8 cellular contexts compared by ENCODE assay signal in the genomic region with DNA sequence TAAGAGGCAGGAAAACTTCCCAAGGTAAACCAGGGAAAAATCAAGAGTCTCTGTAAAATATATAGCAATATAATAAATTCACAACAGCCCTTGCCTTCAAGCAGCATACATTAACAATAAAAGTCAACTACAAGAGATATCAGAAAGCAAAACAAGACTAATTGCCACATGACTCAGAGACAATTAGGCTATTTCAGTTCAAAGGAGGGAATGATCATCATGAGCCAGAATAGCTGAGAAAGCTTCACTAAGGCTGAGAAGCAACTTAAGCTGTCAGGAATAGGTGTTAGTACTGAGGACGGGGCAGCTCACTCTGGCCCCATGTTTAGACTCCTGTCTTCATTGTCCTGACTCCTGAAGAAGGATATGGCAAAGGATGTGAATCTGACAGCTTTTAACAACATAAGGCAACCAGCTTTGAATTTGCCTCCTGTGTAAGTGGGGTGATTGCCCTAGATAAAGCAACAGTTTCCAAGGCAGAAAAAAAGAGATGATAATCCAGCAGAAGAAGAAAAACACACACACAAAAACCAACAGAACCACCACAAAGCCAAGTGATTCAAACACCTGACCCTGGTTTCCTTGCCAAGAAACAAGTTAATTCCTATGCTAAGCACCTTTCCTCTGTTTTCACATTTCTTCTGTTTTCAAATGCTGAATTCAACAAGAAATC.
DNase-seq lines count a peak whose midpoint lies in the region; ATAC-seq and TF ChIP-seq lines count a peak whose summit lies in the region.

No MANE protein-coding gene starts in this region.

- H3K36me3 ChIP-seq in smooth muscle cell (ENCODE audit: low read depth), result no peaks in the 10 kb centered on the region

- peaks cover 68% of the 10 kb centered on the region for H3K79me2 ChIP-seq in smooth muscle cell (ENCODE audit: low read depth)

- WGBS in smooth muscle cell (ENCODE audit: low lambda C conversion rate), result 37% methylated on average over 1 of the region's 1 CpG

- H4K20me1 ChIP-seq in smooth muscle cell (ENCODE audit: low read depth), result peaks cover 96% of the 10 kb centered on the region

- no peaks in the 10 kb centered on the region for H3K27me3 Mint-ChIP-seq in activated CD4-positive, alpha-beta T cell treated with anti-CD3 and anti-CD28 coated beads, Interleukin-2, amount 10 ng/mL, durations not matched to agents 7 days and 5 days
- H3K27me3 Mint-ChIP-seq in activated B cell treated with CpG ODN at 0.5 μM for 24 hours, result no peaks in the 10 kb centered on the region

- TF ChIP-seq CTCF in activated B cell treated with CpG ODN at 0.5 μM for 24 hours (IDR thresholded peaks at IDR 0.05) (no peak), smooth muscle cell (IDR thresholded peaks at IDR 0.05; ENCODE audit: borderline replicate concordance, insufficient read depth, poor library complexity, severe bottlenecking) (no peak)

- H3K27ac Mint-ChIP-seq in activated CD4-positive, alpha-beta T cell treated with anti-CD3 and anti-CD28 coated beads, Interleukin-2, amount 10 ng/mL, durations not matched to agents 7 days and 5 days, result peak overlapping the region; percentile 15
- H3K27ac Mint-ChIP-seq in activated B cell treated with CpG ODN at 0.5 μM for 24 hours, result peak overlapping the region; percentile 83

- H3K4me3 Mint-ChIP-seq in activated CD4-positive, alpha-beta T cell treated with anti-CD3 and anti-CD28 coated beads, Interleukin-2, amount 10 ng/mL, durations not matched to agents 7 days and 5 days, result no peak overlapping the region
- H3K4me3 Mint-ChIP-seq in activated B cell treated with CpG ODN at 0.5 μM for 24 hours, result peak overlapping the region; percentile 48

- H3K4me1 Mint-ChIP-seq in activated CD4-positive, alpha-beta T cell treated with anti-CD3 and anti-CD28 coated beads, Interleukin-2, amount 10 ng/mL, durations not matched to agents 7 days and 5 days, result peaks cover 32% of the 10 kb centered on the region
- peaks cover 59% of the 10 kb centered on the region for H3K4me1 Mint-ChIP-seq in activated B cell treated with CpG ODN at 0.5 μM for 24 hours

- POLR2A ChIA-PET in activated CD4-positive, alpha-beta T cell treated with anti-CD3 and anti-CD28 coated beads, Interleukin-2, amount 10 ng/mL, durations not matched to agents 7 days and 5 days (lab: Charles Lee), result no interaction called here
- POLR2A ChIA-PET in activated B cell treated with CpG ODN at 0.5 μM for 24 hours (lab: Charles Lee), result interaction anchor here (0.5 kb wide), 1 partner anchor 12 kb away, joined by 3 read pairs; no protein-coding TSS in a partner anchor

- peak overlapping the region; percentile 25 for H3K27ac ChIP-seq in smooth muscle cell (ENCODE audit: low read depth)

- H3K9ac ChIP-seq in smooth muscle cell (ENCODE audit: low read depth), result no peak overlapping the region

- no peaks in the 10 kb centered on the region for H3K9me3 ChIP-seq in smooth muscle cell (replicated peaks; ENCODE audit: low read depth)

- ATAC-seq in activated B cell treated with CpG ODN at 0.5 μM for 24 hours (ENCODE audit: low read depth), result no peak
- ATAC-seq in HG03354 (IDR thresholded peaks at IDR 0.05; ENCODE audit: poor library complexity, severe bottlenecking, unreplicated experiment), result no peak

- H3K4me1 ChIP-seq in smooth muscle cell (ENCODE audit: low read depth), result peaks cover 4% of the 10 kb centered on the region

- H3K36me3 Mint-ChIP-seq in activated CD4-positive, alpha-beta T cell treated with anti-CD3 and anti-CD28 coated beads, Interleukin-2, amount 10 ng/mL, durations not matched to agents 7 days and 5 days (ENCODE audit: low read depth), result peaks cover 2% of the 10 kb centered on the region
- H3K36me3 Mint-ChIP-seq in activated B cell treated with CpG ODN at 0.5 μM for 24 hours (ENCODE audit: low read depth), result peaks cover 4% of the 10 kb centered on the region

- no peaks in the 10 kb centered on the region for H3K9me3 Mint-ChIP-seq in activated CD4-positive, alpha-beta T cell treated with anti-CD3 and anti-CD28 coated beads, Interleukin-2, amount 10 ng/mL, durations not matched to agents 7 days and 5 days
- H3K9me3 Mint-ChIP-seq in activated B cell treated with CpG ODN at 0.5 μM for 24 hours, result no peaks in the 10 kb centered on the region

- H3K4me3 ChIP-seq in smooth muscle cell, result no peak overlapping the region

- no peaks in the 10 kb centered on the region for H3F3A ChIP-seq in smooth muscle cell (ENCODE audit: low read depth)

- intact Hi-C loops in activated B cell treated with CpG ODN at 0.5 μM for 24 hours (cut with micrococcal nuclease), result no loop called here

- CTCF ChIA-PET in activated CD4-positive, alpha-beta T cell treated with anti-CD3 and anti-CD28 coated beads, Interleukin-2, amount 10 ng/mL, durations not matched to agents 7 days and 5 days (lab: Charles Lee), result no interaction called here
- CTCF ChIA-PET in activated B cell treated with CpG ODN at 0.5 μM for 24 hours (lab: Charles Lee), result no interaction called here

- H3K27me3 ChIP-seq in smooth muscle cell (ENCODE audit: low read depth), result no peaks in the 10 kb centered on the region

- no peak overlapping the region for H2AFZ ChIP-seq in smooth muscle cell (ENCODE audit: low read depth)

- no peak overlapping the region for H3K4me2 ChIP-seq in smooth muscle cell

- DNase-seq in activated CD4-positive, alpha-beta T cell treated with anti-CD3 and anti-CD28 coated beads, Interleukin-2, amount 10 ng/mL, durations not matched to agents 7 days and 5 days, result no peak
- no peak for DNase-seq in activated CD4-positive, alpha-beta T cell treated with anti-CD3 and anti-CD28 coated beads for 4 hours
- DNase-seq in activated B cell treated with CpG ODN at 0.5 μM for 24 hours, result no peak
- DNase-seq in foreskin melanocyte, result peak; percentile 51
- DNase-seq in smooth muscle cell (lab: John Stamatoyannopoulos, UW; ENCODE audit: unreplicated experiment), result no peak
- DNase-seq in cerebellar nuclear complex (lab: John Stamatoyannopoulos, UW), result no peak
- DNase-seq in effector CD4-positive, alpha-beta T cell, result no peak
